6 cellular contexts compared by ENCODE assay signal in genomic region chr20:63652192-63652980, GRCh38. TPM values are rescaled to one million over a fixed set of nuclear protein-coding genes. Genes with fewer than 3 reads are reported as not detected.
DNase-seq lines count a peak whose midpoint lies in the region; ATAC-seq and TF ChIP-seq lines count a peak whose summit lies in the region.

No MANE protein-coding gene starts in this region.

- H3K27ac Mint-ChIP-seq in stimulated activated naive CD8-positive, alpha-beta T cell treated with anti-CD3 and anti-CD28 coated beads, Interleukin-15, amount 100 ng/mL, for 72 hours, result no peak overlapping the region

- in situ Hi-C loops in GM23248 (cut with MboI), result no loop called here

- H3K27me3 ChIP-seq in GM23248 (replicated peaks; ENCODE audit: insufficient read depth) (no peaks in the 10 kb centered on the region), heart left ventricle (peaks cover 0 to 17% (median 5%) of the 10 kb centered on the region in 9 donors)

- no peaks in the 10 kb centered on the region for H3K36me3 ChIP-seq in GM23248 (ENCODE audit: low read depth)
- no peaks in the 10 kb centered on the region for H3K36me3 ChIP-seq in heart left ventricle

- H3K9me2 ChIP-seq in GM23248 (ENCODE audit: insufficient read depth), result no peaks in the 10 kb centered on the region

- H3K4me2 ChIP-seq in GM23248 (ENCODE audit: unreplicated experiment), result peak overlapping the region; percentile 71

- no peak overlapping the region for H3K27ac ChIP-seq in GM23248
- H3K27ac ChIP-seq in heart left ventricle, result peak overlapping the region in 4 of 12 donors; percentile 29 to 52 (median 40)

- WGBS in GM23248 (ENCODE audit: low coverage in 1 of 2, low lambda C conversion rate in 2 of 2, missing lambda C conversion rate in 2 of 2), 2 experiments, result 2 to 3% methylated on average over 20 to 88 of the region's 91 CpGs
- WGBS in heart left ventricle, 4 donors, result 0 to 1% (median 1%) methylated on average over 8 to 91 of the region's 91 CpGs

- peaks cover 43% of the 10 kb centered on the region for H3K4me1 Mint-ChIP-seq in stimulated activated naive CD8-positive, alpha-beta T cell treated with anti-CD3 and anti-CD28 coated beads, Interleukin-15, amount 100 ng/mL, for 72 hours

- H3K9ac ChIP-seq in GM23248, result peak overlapping the region; percentile 35

- H2AFZ ChIP-seq in GM23248, result peak overlapping the region; percentile 39; the same call in 1 of the 2 replicates

- ATAC-seq in heart left ventricle, result peak in 2 of 4 donors; percentile 9 to 39
- ATAC-seq in stimulated activated naive CD8-positive, alpha-beta T cell treated with anti-CD3 and anti-CD28 coated beads, Interleukin-15, amount 100 ng/mL, for 72 hours, result peak; percentile 39
- ATAC-seq in HG03097 (IDR thresholded peaks at IDR 0.05; ENCODE audit: low FRiP score, unreplicated experiment), result no peak

- H3K9me3 Mint-ChIP-seq in stimulated activated naive CD8-positive, alpha-beta T cell treated with anti-CD3 and anti-CD28 coated beads, Interleukin-15, amount 100 ng/mL, for 72 hours, result no peaks in the 10 kb centered on the region

- H3K79me2 ChIP-seq in GM23248 (ENCODE audit: insufficient read depth), result no peaks in the 10 kb centered on the region

- H3K4me1 ChIP-seq in GM23248 (ENCODE audit: insufficient read depth) (0 out of 2 replicates have a peak, but pooled peaks cover 3% of the 10 kb centered on the region), heart left ventricle (peaks cover 0 to 34% (median 20%) of the 10 kb centered on the region in 12 donors)

- TF ChIP-seq POLR2A in heart left ventricle (IDR thresholded peaks at IDR 0.05), result no peak

- peak overlapping the region; percentile 72 to 82 for H3K4me3 Mint-ChIP-seq in stimulated activated naive CD8-positive, alpha-beta T cell treated with anti-CD3 and anti-CD28 coated beads, Interleukin-15, amount 100 ng/mL, for 72 hours

- H3F3A ChIP-seq in GM23248 (ENCODE audit: insufficient read depth), result no peaks in the 10 kb centered on the region

- H3K9me3 ChIP-seq in GM23248 (ENCODE audit: low read depth) (no peaks in the 10 kb centered on the region), heart left ventricle (no peaks in the 10 kb centered on the region)

- TF ChIP-seq CTCF in heart left ventricle (IDR thresholded peaks at IDR 0.05), result no peak

- DNase-seq in GM23248 (peak; percentile 41), UCSD-AML1 (lab: John Stamatoyannopoulos, UW; ENCODE audit: unreplicated experiment) (peak; percentile 28), heart left ventricle (peak in 2 of 5 donors; percentile 46 to 70), H4 (ENCODE audit: low spot score) (no peak)
- DNase-seq in stimulated activated naive CD8-positive, alpha-beta T cell treated with anti-CD3 and anti-CD28 coated beads, Interleukin-15, amount 100 ng/mL, for 72 hours, result no peak

- H4K20me1 ChIP-seq in GM23248 (ENCODE audit: insufficient read depth), result no peaks in the 10 kb centered on the region

- H3K27me3 Mint-ChIP-seq in stimulated activated naive CD8-positive, alpha-beta T cell treated with anti-CD3 and anti-CD28 coated beads, Interleukin-15, amount 100 ng/mL, for 72 hours, result no peaks in the 10 kb centered on the region

- intact Hi-C loops in heart left ventricle (cut with DNase I), result loop anchor here in 1 of 10 donors (5.0 to 10.0 kb wide), 2 partner anchors 115 to 212 kb away; partner anchors contain the start of genes ABHD16B, PTK6 and TPD52L2

- peak overlapping the region; percentile 71 for H3K4me3 ChIP-seq in GM23248
- peak overlapping the region; percentile 38 to 79 (median 66) for H3K4me3 ChIP-seq in heart left ventricle

RNA-seq across cellular contexts. Expression of gene STMN3, which starts 0.8 kb away (rescaled TPM):
- total RNA-seq in GM23248 (2014; rRNA removed; shearing (Covaris generic)), result 26.8 and 37.6 TPM in 2 replicates
- 18.5 and 18.6 TPM in 2 replicates for polyA plus RNA-seq in GM23248 (2016; fragmentation: Nextera tagmentation; extraction: Ambion mirVana)
- 10 to 100 TPM in 2 of 9 donors, 1 to 10 TPM in 7; 2.9 to 15.6 (median 4.7) TPM for total RNA-seq in heart left ventricle
- polyA plus RNA-seq in heart left ventricle, result 1 to 10 TPM; 5.2 to 6.7 TPM
- total RNA-seq in H4 (2014; rRNA removed; shearing (Covaris generic)), result 9.4 and 18.9 TPM in 2 replicates

RNA-seq across cellular contexts. Expression of gene RTEL1, which starts 5.7 kb away (rescaled TPM):
- total RNA-seq in GM23248 (2014; rRNA removed; shearing (Covaris generic)), result 15.6 and 30.7 TPM in 2 replicates
- polyA plus RNA-seq in GM23248 (2016; fragmentation: Nextera tagmentation; extraction: Ambion mirVana) (8.5 and 8.6 TPM in 2 replicates), heart left ventricle (1 to 10 TPM; 5.9 to 7.1 TPM)
- 10 to 100 TPM in 5 of 9 donors, 1 to 10 TPM in 4; 3.0 to 17.8 (median 10.1) TPM for total RNA-seq in heart left ventricle
- 8.6 and 11.6 TPM in 2 replicates for total RNA-seq in H4 (2014; rRNA removed; shearing (Covaris generic))

RNA-seq across cellular contexts. Expression of gene GMEB2, which starts 25.5 kb away (rescaled TPM):
- 13.6 and 15.4 TPM in 2 replicates for total RNA-seq in GM23248 (2014; rRNA removed; shearing (Covaris generic))
- polyA plus RNA-seq in GM23248 (2016; fragmentation: Nextera tagmentation; extraction: Ambion mirVana) (7.7 and 7.8 TPM in 2 replicates), heart left ventricle (1 to 10 TPM; 6.3 to 8.6 TPM)
- total RNA-seq in heart left ventricle, result 10 to 100 TPM in 1 of 9 donors, 1 to 10 TPM in 8; 4.3 to 10.0 (median 5.9) TPM
- total RNA-seq in H4 (2014; rRNA removed; shearing (Covaris generic)), result 5.5 and 6.0 TPM in 2 replicates

RNA-seq across cellular contexts. Expression of gene TNFRSF6B, which starts 44.1 kb away (rescaled TPM):
- total RNA-seq in GM23248 (2014; rRNA removed; shearing (Covaris generic)), result 36.9 and 39.9 TPM in 2 replicates
- polyA plus RNA-seq in GM23248 (2016; fragmentation: Nextera tagmentation; extraction: Ambion mirVana), result 17.4 and 17.5 TPM in 2 replicates
- total RNA-seq in heart left ventricle, result 1 to 10 TPM in 4 of 9 donors, under 1 TPM in 4, not detected in 1; 0.42 to 5.7 (median 0.92) TPM
- polyA plus RNA-seq in heart left ventricle, result 1 to 10 TPM; 2.9 to 6.4 TPM
- total RNA-seq in H4 (2014; rRNA removed; shearing (Covaris generic)), result 0.10 and 0.39 TPM in 2 replicates

RNA-seq across cellular contexts. Expression of gene ARFRP1, which starts 55.4 kb away (rescaled TPM):
- 61.4 and 65.9 TPM in 2 replicates for total RNA-seq in GM23248 (2014; rRNA removed; shearing (Covaris generic))
- polyA plus RNA-seq in GM23248 (2016; fragmentation: Nextera tagmentation; extraction: Ambion mirVana), result 57.6 and 60.8 TPM in 2 replicates
- total RNA-seq in heart left ventricle, result 10 to 100 TPM; 27.3 to 47.8 (median 33.8) TPM
- 10 to 100 TPM; 35.9 to 38.0 TPM for polyA plus RNA-seq in heart left ventricle
- 24.6 and 36.0 TPM in 2 replicates for total RNA-seq in H4 (2014; rRNA removed; shearing (Covaris generic))

Comparison
In these comparisons a context has a peak if more than half of its experiments do, and no peak if none do; other contexts are left out.
1. DNase-seq: peak in GM23248 (single experiment) and UCSD-AML1 (single experiment); none in stimulated activated naive CD8-positive, alpha-beta T cell treated with anti-CD3 and anti-CD28 coated beads, Interleukin-15, amount 100 ng/mL, for 72 hours (0 of 2) and H4 (single experiment).